In genomic region chr1:175733762-175734161, GRCh38 we compare ENCODE assay signal across 21 cellular contexts.
"Had no signal": no experiment of that assay in that cellular context is flagged by ENCODE, and none has a peak within 500 bp of the region (broad histone marks: within the 10 kb centered on the region; RNA-seq: fewer than 3 reads in every experiment).

No MANE protein-coding gene starts in this region.

- H2AFZ ChIP-seq: PC-9 had no signal

- H3K9me3 ChIP-seq: Peyer's patch, SJCRH30 had no signal

- H3K4me2 ChIP-seq: PC-9 had no signal

- ATAC-seq: Right ventricle myocardium inferior, SK-N-SH treated with all-trans-retinoic acid at 6 μM for 48 hours had no signal

- H3K36me3 ChIP-seq: Peyer's patch, SJCRH30 had no signal

- DNase-seq: KBM-7, MV-4-11, NCI-H1048, NCI-H1105, NCI-H1417, NCI-H1436 treated with DMSO at 0.1 percent for 48 hours, NCI-H1694, NCI-H187 treated with DMSO at 0.1 percent for 48 hours, NCI-H2029 treated with DMSO at 0.1 percent for 48 hours, NCI-H2171 treated with DMSO at 0.1 percent for 48 hours, NCI-H345, NCI-H446 treated with DMSO at 0.1 percent for 48 hours, NCI-H510A treated with DMSO at 0.1 percent for 48 hours, NCI-H526, NCI-H82, PC-9, Peyer's patch, SHP77 treated with DMSO at 0.1 percent for 48 hours, SJCRH30 had no signal

- H3K4me3 ChIP-seq: PC-9, Peyer's patch, SJCRH30 had no signal

- H3K27me3 ChIP-seq: Peyer's patch, SJCRH30 had no signal

- H3K27ac ChIP-seq: PC-9, Peyer's patch, SJCRH30 had no signal

- H3K4me1 ChIP-seq: Peyer's patch, SJCRH30 had no signal
